ENCODE assay signal across 15 cellular contexts in genomic region chr16:24935336-24935735, GRCh38.
DNase-seq lines count a peak whose midpoint lies in the region; ATAC-seq, FAIRE-seq and TF ChIP-seq lines count a peak whose summit lies in the region.
"Had no signal": no experiment of that assay in that cellular context is flagged by ENCODE, and none has a peak within 500 bp of the region (broad histone marks: within the 10 kb centered on the region; RNA-seq: fewer than 3 reads in every experiment).

No MANE protein-coding gene starts in this region.

- peaks cover 91% of the 10 kb centered on the region for H3K36me3 Mint-ChIP-seq in activated T-cell treated with anti-CD3 and anti-CD28 coated beads, Interleukin-2, amount 50 U/mL, for 24 hours (ENCODE audit: low read depth)
- peaks cover 6 to 8% of the 10 kb centered on the region in 2 donors for H3K36me3 Mint-ChIP-seq in activated T-cell treated with anti-CD3 and anti-CD28 coated beads, Interleukin-2, amount 50 U/mL, for 72 hours (ENCODE audit: insufficient read depth in 2 of 2)
- peaks cover 45% of the 10 kb centered on the region for H3K36me3 Mint-ChIP-seq in nephron progenitor cell (ENCODE audit: low read depth)

- no peak for FAIRE-seq in HTR-8/SVneo (lab: Jason Lieb, UNC)
- FAIRE-seq: G401.6, GM12891 had no signal

- H3K27me3 Mint-ChIP-seq in activated T-cell treated with anti-CD3 and anti-CD28 coated beads, Interleukin-2, amount 50 U/mL, for 24 hours = no peaks in the 10 kb centered on the region
- no peaks in the 10 kb centered on the region for H3K27me3 Mint-ChIP-seq in activated T-cell treated with anti-CD3 and anti-CD28 coated beads, Interleukin-2, amount 50 U/mL, for 72 hours (ENCODE audit: low read depth)
- peaks cover 2% of the 10 kb centered on the region for H3K27me3 Mint-ChIP-seq in nephron progenitor cell (ENCODE audit: low read depth, poor library complexity)
- H3K27me3 Mint-ChIP-seq: CD4-positive, alpha-beta memory T cell had no signal

- peaks cover 6% of the 10 kb centered on the region for H3K4me1 Mint-ChIP-seq in activated T-cell treated with anti-CD3 and anti-CD28 coated beads, Interleukin-2, amount 50 U/mL, for 24 hours (ENCODE audit: low read depth)
- no peaks in the 10 kb centered on the region for H3K4me1 Mint-ChIP-seq in activated T-cell treated with anti-CD3 and anti-CD28 coated beads, Interleukin-2, amount 50 U/mL, for 72 hours (ENCODE audit: low read depth)
- H3K4me1 Mint-ChIP-seq in nephron progenitor cell = no peaks in the 10 kb centered on the region
- H3K4me1 Mint-ChIP-seq: CD4-positive, alpha-beta memory T cell; GM23338 had no signal

- TF ChIP-seq CTCF in nephron progenitor cell (IDR thresholded peaks at IDR 0.05) = no peak

- no peak overlapping the region for H3K4me3 Mint-ChIP-seq in activated T-cell treated with anti-CD3 and anti-CD28 coated beads, Interleukin-2, amount 50 U/mL, for 24 hours
- no peak overlapping the region for H3K4me3 Mint-ChIP-seq in activated T-cell treated with anti-CD3 and anti-CD28 coated beads, Interleukin-2, amount 50 U/mL, for 72 hours
- no peak overlapping the region for H3K4me3 Mint-ChIP-seq in nephron progenitor cell
- H3K4me3 Mint-ChIP-seq: CD4-positive, alpha-beta memory T cell; GM23338 had no signal

- DNase-seq in activated T-cell treated with anti-CD3 and anti-CD28 coated beads, Interleukin-2, amount 50 U/mL, for 24 hours = no peak
- DNase-seq in activated T-cell treated with anti-CD3 and anti-CD28 coated beads, Interleukin-2, amount 50 U/mL, for 72 hours = no peak
- DNase-seq in islet precursor cell = peak; percentile 78
- no peak for DNase-seq in nephron progenitor cell
- no peak for DNase-seq in HTR-8/SVneo (ENCODE audit: insufficient read length, low spot score)
- DNase-seq: ACHN; C1 segment of cervical spinal cord; CD4-positive, alpha-beta memory T cell; DMS79; H7 had no signal

- peak overlapping the region; percentile 50 for H3K27ac Mint-ChIP-seq in activated T-cell treated with anti-CD3 and anti-CD28 coated beads, Interleukin-2, amount 50 U/mL, for 24 hours
- H3K27ac Mint-ChIP-seq in activated T-cell treated with anti-CD3 and anti-CD28 coated beads, Interleukin-2, amount 50 U/mL, for 72 hours = no peak overlapping the region
- peak overlapping the region; percentile 64 for H3K27ac Mint-ChIP-seq in nephron progenitor cell
- H3K27ac Mint-ChIP-seq: GM23338 had no signal

- no peak for ATAC-seq in activated T-cell treated with anti-CD3 and anti-CD28 coated beads, Interleukin-2, amount 50 U/mL, for 72 hours (replicated peaks in 1 of 2)
- ATAC-seq in GM19397 (IDR thresholded peaks at IDR 0.05; ENCODE audit: unreplicated experiment) (no peak), HG02885 (IDR thresholded peaks at IDR 0.05; ENCODE audit: poor library complexity, unreplicated experiment) (no peak)
- ATAC-seq: GM23338 had no signal

- no peaks in the 10 kb centered on the region for H3K9me3 Mint-ChIP-seq in activated T-cell treated with anti-CD3 and anti-CD28 coated beads, Interleukin-2, amount 50 U/mL, for 24 hours
- H3K9me3 Mint-ChIP-seq in activated T-cell treated with anti-CD3 and anti-CD28 coated beads, Interleukin-2, amount 50 U/mL, for 72 hours = no peaks in the 10 kb centered on the region
- H3K9me3 Mint-ChIP-seq in nephron progenitor cell = no peaks in the 10 kb centered on the region
- H3K9me3 Mint-ChIP-seq: CD4-positive, alpha-beta memory T cell; GM23338 had no signal
